Comparison of ENCODE assay signal across 2 cellular contexts in genomic region chr2:86627550-86627949, GRCh38.
TF ChIP-seq lines count a peak whose summit lies in the region.

No MANE protein-coding gene starts in this region.

TF ChIP-seq in A549, 52 proteins besides CTCF, POLR2A, EP300 and RAD21:
- no peak for TF ChIP-seq PBX3 (IDR thresholded peaks at IDR 0.05)
- TF ChIP-seq EHF (CRISPR knock-in tag; IDR thresholded peaks at IDR 0.05), result no peak

TF ChIP-seq in HepG2, 621 proteins besides CTCF, POLR2A, EP300 and RAD21 (continued from another document):
- TF ChIP-seq ZBTB33 (CRISPR knock-in tag; IDR thresholded peaks at IDR 0.05) (peak; percentile 63; the same call in 1 of the 2 replicates), NCOA5 (CRISPR knock-in tag; IDR thresholded peaks at IDR 0.05) (no peak), ZNF274 (CRISPR knock-in tag; IDR thresholded peaks at IDR 0.05) (no peak), PHF21A (CRISPR knock-in tag; IDR thresholded peaks at IDR 0.05) (no peak), ZNF121 (CRISPR knock-in tag; IDR thresholded peaks at IDR 0.05) (peak; percentile 75), ZNF770 (CRISPR knock-in tag; IDR thresholded peaks at IDR 0.05) (peak; percentile 58), ZNF205 (CRISPR knock-in tag; IDR thresholded peaks at IDR 0.05) (no peak), ZNF225 (CRISPR knock-in tag; IDR thresholded peaks at IDR 0.05) (no peak), DRAP1 (CRISPR knock-in tag; IDR thresholded peaks at IDR 0.05) (no peak)
